ENCODE assay signal across 21 cellular contexts in the genomic region with DNA sequence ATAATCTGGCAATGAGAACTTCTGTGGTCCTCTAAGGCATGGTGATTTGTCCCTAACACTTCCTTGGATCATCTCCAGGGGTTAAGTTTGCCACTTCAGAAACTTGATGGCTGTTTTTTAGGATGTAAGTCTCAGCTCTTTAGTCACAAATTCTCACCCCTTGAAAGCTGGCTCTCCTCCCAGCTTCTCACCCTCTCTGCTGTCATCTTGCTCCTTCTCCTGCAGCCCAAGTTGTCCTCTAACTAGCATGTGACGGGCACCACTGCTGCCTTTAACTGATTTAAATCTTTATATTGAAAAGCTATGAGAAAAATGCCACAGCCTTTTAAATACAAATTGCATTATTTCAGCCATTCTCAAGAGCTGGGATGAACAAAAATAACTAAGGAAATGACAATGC.
"Had no signal": no experiment of that assay in that cellular context is flagged by ENCODE, and none has a peak within 500 bp of the region (broad histone marks: within the 10 kb centered on the region; RNA-seq: fewer than 3 reads in every experiment).

No MANE protein-coding gene starts in this region.

- H3K4me3 Mint-ChIP-seq: activated naive CD8-positive, alpha-beta T cell treated with anti-CD3 and anti-CD28 coated beads for 36 hours; activated T-cell treated with anti-CD3 and anti-CD28 coated beads, Interleukin-2, amount 50 U/mL, for 4 hours; natural killer cell treated with Interleukin-12 subunit alpha and Interleukin-12 subunit beta and Interleukin-15 and Interleukin-18, amount 100 ng/mL, for 72 hours; stimulated activated naive CD8-positive, alpha-beta T cell treated with anti-CD3 and anti-CD28 coated beads, Interleukin-15, Interleukin-2, amounts not matched to agents 100 ng/mL and 50 ng/mL, for 24 hours; T-cell; WTC11 had no signal

- H3K36me3 Mint-ChIP-seq: WTC11 had no signal

- H3K9me3 ChIP-seq: esophagus muscularis mucosa, gastrocnemius medialis, lower lobe of right lung, right lobe of liver, upper lobe of left lung had no signal

- H3K27ac Mint-ChIP-seq: activated naive CD8-positive, alpha-beta T cell treated with anti-CD3 and anti-CD28 coated beads for 36 hours; activated T-helper 2 cell treated with anti-CD3 and anti-CD28 coated beads, Interferon-gamma antibody, Interleukin-2, Interleukin-4, amounts not matched to agents 10 μg/mL and 5 μg/mL and 100 μg/mL, durations not matched to agents 14 hours and 24 hours and 36 hours; natural killer cell treated with Interleukin-12 subunit alpha and Interleukin-12 subunit beta and Interleukin-15 and Interleukin-18, amount 100 ng/mL, for 72 hours; stimulated activated naive CD8-positive, alpha-beta T cell treated with anti-CD3 and anti-CD28 coated beads, Interleukin-15, Interleukin-2, amounts not matched to agents 100 ng/mL and 50 ng/mL, for 24 hours; T-cell; WTC11 had no signal

- H3K4me1 ChIP-seq: gastrocnemius medialis, lower lobe of right lung, parathyroid adenoma, right lobe of liver, upper lobe of left lung had no signal

- H3K27me3 Mint-ChIP-seq: activated naive CD8-positive, alpha-beta T cell treated with anti-CD3 and anti-CD28 coated beads for 36 hours; natural killer cell treated with Interleukin-12 subunit alpha and Interleukin-12 subunit beta and Interleukin-15 and Interleukin-18, amount 100 ng/mL, for 72 hours; stimulated activated naive CD8-positive, alpha-beta T cell treated with anti-CD3 and anti-CD28 coated beads, Interleukin-15, Interleukin-2, amounts not matched to agents 100 ng/mL and 50 ng/mL, for 24 hours; T-cell had no signal

- H3K9ac ChIP-seq: parathyroid adenoma had no signal

- H3K79me2 ChIP-seq: parathyroid adenoma had no signal

- H3K4me3 ChIP-seq: coronary artery, esophagus muscularis mucosa, gastrocnemius medialis, lower lobe of right lung, right lobe of liver, skin epidermis, upper lobe of left lung had no signal

- H3K9me3 Mint-ChIP-seq: activated T-cell treated with anti-CD3 and anti-CD28 coated beads, Interleukin-2, amount 50 U/mL, for 4 hours; natural killer cell treated with Interleukin-12 subunit alpha and Interleukin-12 subunit beta and Interleukin-15 and Interleukin-18, amount 100 ng/mL, for 72 hours; stimulated activated naive CD8-positive, alpha-beta T cell treated with anti-CD3 and anti-CD28 coated beads, Interleukin-15, Interleukin-2, amounts not matched to agents 100 ng/mL and 50 ng/mL, for 24 hours had no signal

- H3K27ac ChIP-seq: esophagus muscularis mucosa, gastrocnemius medialis, lower lobe of right lung, parathyroid adenoma, right lobe of liver, upper lobe of left lung had no signal

- H2AFZ ChIP-seq: parathyroid adenoma had no signal

- H3K4me1 Mint-ChIP-seq: activated naive CD8-positive, alpha-beta T cell treated with anti-CD3 and anti-CD28 coated beads for 36 hours; WTC11 had no signal

- H3K27me3 ChIP-seq: esophagus muscularis mucosa, gastrocnemius medialis, right lobe of liver, upper lobe of left lung had no signal

- H3K36me3 ChIP-seq: esophagus muscularis mucosa, gastrocnemius medialis, lower lobe of right lung, right lobe of liver had no signal

- ATAC-seq: activated T-cell treated with anti-CD3 and anti-CD28 coated beads, Interleukin-2, amount 50 U/mL, for 4 hours; gastrocnemius medialis; lower lobe of right lung; natural killer cell treated with Interleukin-12 subunit alpha and Interleukin-12 subunit beta and Interleukin-15 and Interleukin-18, amount 100 ng/mL, for 72 hours; right lobe of liver; T-cell; WTC11 had no signal

- DNase-seq: activated CD8-positive, alpha-beta memory T cell treated with anti-CD3 and anti-CD28 coated beads, Interleukin-2, amount 50 U/mL, for 48 hours; activated naive CD4-positive, alpha-beta T cell; activated naive CD8-positive, alpha-beta T cell treated with anti-CD3 and anti-CD28 coated beads for 36 hours; activated T-cell treated with anti-CD3 and anti-CD28 coated beads, Interleukin-2, amount 50 U/mL, for 4 hours; cerebellar nuclear complex; gastrocnemius medialis; lower lobe of right lung; midbrain; right lobe of liver; stimulated activated CD4-positive, alpha-beta T cell treated with anti-CD3 and anti-CD28 coated beads, Interleukin-1b, Interleukin-23, amount 100 ng/mL, for 48 hours; T-cell; T1000 had no signal
